ENCODE assay signal across 8 cellular contexts in the genomic region with DNA sequence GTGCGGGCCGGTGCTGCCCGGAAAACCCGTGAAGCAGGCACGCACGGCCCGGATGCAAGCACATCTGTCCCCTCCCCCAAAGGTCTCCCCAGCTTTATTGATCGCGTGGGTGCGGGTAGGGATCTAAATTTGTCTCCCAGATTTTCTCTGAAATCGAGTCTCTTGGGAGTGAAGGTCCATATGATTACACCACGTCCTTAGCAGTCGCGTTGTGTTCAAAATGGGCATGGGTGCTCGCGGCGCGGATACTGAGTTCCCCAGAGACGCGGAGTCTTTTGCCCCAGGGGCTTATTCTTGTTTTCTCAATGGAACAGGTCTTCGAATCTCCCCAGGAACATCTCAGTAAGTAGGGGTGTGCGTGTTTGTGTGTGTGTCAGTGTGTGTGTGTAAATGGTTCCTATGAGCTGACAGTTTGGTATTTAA. TPM values are rescaled to one million over a fixed set of nuclear protein-coding genes. Genes with fewer than 3 reads are reported as not detected.
DNase-seq lines count a peak whose midpoint lies in the region; ATAC-seq and TF ChIP-seq lines count a peak whose summit lies in the region.

No MANE protein-coding gene starts in this region.

- no peak for TF ChIP-seq CTCF in WI38 (IDR thresholded peaks at IDR 0.05; ENCODE audit: low read depth, low read length)
- no peak for TF ChIP-seq CTCF in hepatocyte (IDR thresholded peaks at IDR 0.05; ENCODE audit: poor library complexity)

- H3K36me3 Mint-ChIP-seq in activated naive CD4-positive, alpha-beta T cell treated with anti-CD3 and anti-CD28 coated beads, Interleukin-2, amount 50 U/mL, for 24 hours, result peaks cover 7% of the 10 kb centered on the region
- peaks cover 5 to 11% of the 10 kb centered on the region in 2 donors for H3K36me3 Mint-ChIP-seq in stimulated activated naive B cell treated with anti-CD40 and anti-IgM and Interleukin-4, amounts not matched to agents 10 μg/mL and 1 μg/mL and 100 μg/mL, for 72 hours

- peak overlapping the region; percentile 93 for H2AFZ ChIP-seq in hepatocyte

- H3K4me1 ChIP-seq in hepatocyte (ENCODE audit: insufficient read depth), result peaks cover 22% of the 10 kb centered on the region

- no peaks in the 10 kb centered on the region for H3K36me3 ChIP-seq in hepatocyte (replicated peaks; ENCODE audit: insufficient read depth, low read depth)

- no peaks in the 10 kb centered on the region for H3K9me3 Mint-ChIP-seq in activated naive CD4-positive, alpha-beta T cell treated with anti-CD3 and anti-CD28 coated beads, Interleukin-2, amount 50 U/mL, for 24 hours
- no peaks in the 10 kb centered on the region for H3K9me3 Mint-ChIP-seq in stimulated activated naive B cell treated with anti-CD40 and anti-IgM and Interleukin-4, amounts not matched to agents 10 μg/mL and 1 μg/mL and 100 μg/mL, for 72 hours

- peaks cover 38% of the 10 kb centered on the region for H3K79me2 ChIP-seq in hepatocyte

- 28% methylated on average over 22 of the region's 22 CpGs for WGBS in hepatocyte (ENCODE audit: low lambda C conversion rate, missing lambda C conversion rate)

- no peaks in the 10 kb centered on the region for H3K9me3 ChIP-seq in hepatocyte (ENCODE audit: low read depth)

- ATAC-seq in stimulated activated naive B cell treated with anti-CD40 and anti-IgM and Interleukin-4, amounts not matched to agents 10 μg/mL and 1 μg/mL and 100 μg/mL, for 72 hours (replicated peaks), result no peak

- no peaks in the 10 kb centered on the region for H3K9me2 ChIP-seq in hepatocyte (replicated peaks; ENCODE audit: insufficient read depth)

- H4K20me1 ChIP-seq in hepatocyte (ENCODE audit: insufficient read depth, poor library complexity, severe bottlenecking), result peaks cover 12% of the 10 kb centered on the region

- peak overlapping the region; percentile 80 for H3K4me2 ChIP-seq in hepatocyte

- peaks cover 1% of the 10 kb centered on the region for H3K27me3 Mint-ChIP-seq in activated naive CD4-positive, alpha-beta T cell treated with anti-CD3 and anti-CD28 coated beads, Interleukin-2, amount 50 U/mL, for 24 hours
- no peaks in the 10 kb centered on the region for H3K27me3 Mint-ChIP-seq in stimulated activated naive B cell treated with anti-CD40 and anti-IgM and Interleukin-4, amounts not matched to agents 10 μg/mL and 1 μg/mL and 100 μg/mL, for 72 hours

- H3K4me3 Mint-ChIP-seq in activated naive CD4-positive, alpha-beta T cell treated with anti-CD3 and anti-CD28 coated beads, Interleukin-2, amount 50 U/mL, for 24 hours, result peak overlapping the region; percentile 91
- peak overlapping the region; percentile 92 to 96 for H3K4me3 Mint-ChIP-seq in stimulated activated naive B cell treated with anti-CD40 and anti-IgM and Interleukin-4, amounts not matched to agents 10 μg/mL and 1 μg/mL and 100 μg/mL, for 72 hours

- H3K27me3 ChIP-seq in hepatocyte, result no peaks in the 10 kb centered on the region

- H3K27ac ChIP-seq in hepatocyte, result peak overlapping the region; percentile 95

- DNase-seq in activated naive CD4-positive, alpha-beta T cell (lab: John Stamatoyannopoulos, UW), result no peak
- peak; percentile 10 for DNase-seq in hepatocyte (ENCODE audit: low spot score)
- no peak for DNase-seq in stimulated activated naive B cell treated with anti-CD40 and anti-IgM and Interleukin-4, amounts not matched to agents 10 μg/mL and 1 μg/mL and 100 μg/mL, for 72 hours
- no peak for DNase-seq in cerebellum (ENCODE audit: low spot score)
- DNase-seq in ureter (ENCODE audit: low spot score), result no peak
- no peak for DNase-seq in activated CD8-positive, alpha-beta memory T cell treated with anti-CD3 and anti-CD28 coated beads, Interleukin-2, amount 50 U/mL, for 4 hours

- peak overlapping the region; percentile 98 for H3K27ac Mint-ChIP-seq in activated naive CD4-positive, alpha-beta T cell treated with anti-CD3 and anti-CD28 coated beads, Interleukin-2, amount 50 U/mL, for 24 hours
- peak overlapping the region; percentile 99 for H3K27ac Mint-ChIP-seq in stimulated activated naive B cell treated with anti-CD40 and anti-IgM and Interleukin-4, amounts not matched to agents 10 μg/mL and 1 μg/mL and 100 μg/mL, for 72 hours

- H3K4me3 ChIP-seq in WI38 (ENCODE audit: low read depth, low read length) (peak overlapping the region; percentile 49), hepatocyte (peak overlapping the region; percentile 18)

- peaks cover 39% of the 10 kb centered on the region for H3K4me1 Mint-ChIP-seq in activated naive CD4-positive, alpha-beta T cell treated with anti-CD3 and anti-CD28 coated beads, Interleukin-2, amount 50 U/mL, for 24 hours
- peaks cover 14 to 33% of the 10 kb centered on the region in 2 donors for H3K4me1 Mint-ChIP-seq in stimulated activated naive B cell treated with anti-CD40 and anti-IgM and Interleukin-4, amounts not matched to agents 10 μg/mL and 1 μg/mL and 100 μg/mL, for 72 hours

RNA-seq across cellular contexts. Expression of a gene that starts 2.8 kb away (rescaled TPM):
- total RNA-seq in hepatocyte, result 31.1 and 38.3 TPM in 2 replicates
- 20.9 and 31.4 TPM in 2 replicates for polyA plus RNA-seq in hepatocyte
- 146 TPM for total RNA-seq in cerebellum
- total RNA-seq in ureter, result 84.1 TPM

RNA-seq across cellular contexts. Expression of a gene that starts 57.6 kb away (rescaled TPM):
- total RNA-seq in hepatocyte, result 35.5 and 43.8 TPM in 2 replicates
- polyA plus RNA-seq in hepatocyte, result 5.4 and 21.5 TPM in 2 replicates
- total RNA-seq in cerebellum, result 0.82 TPM
- total RNA-seq in ureter, result not detected

Comparison
In these comparisons a context has a peak if more than half of its experiments do, and no peak if none do; other contexts are left out.
1. RNA of a gene that starts 57.6 kb away (total RNA-seq): 35.5 to 43.8 TPM in hepatocyte; 0.82 TPM in cerebellum (single experiment) and not detected in ureter (single experiment); every median in the first group is over 10 times any median in the second.